In genomic region chr7:12623223-12623622, GRCh38 we compare ENCODE assay signal across 14 cellular contexts. TPM values are rescaled to one million over a fixed set of nuclear protein-coding genes. Genes with fewer than 3 reads are reported as not detected.
DNase-seq lines count a peak whose midpoint lies in the region; ATAC-seq and TF ChIP-seq lines count a peak whose summit lies in the region.
"Had no signal": no experiment of that assay in that cellular context is flagged by ENCODE, and none has a peak within 500 bp of the region (broad histone marks: within the 10 kb centered on the region; RNA-seq: fewer than 3 reads in every experiment).

No MANE protein-coding gene starts in this region.

- peak; percentile 62; the same call in 1 of the 2 replicates for ATAC-seq in Panc1

- POLR2A ChIA-PET in Panc1 (lab: Charles Lee): no interaction called here
- POLR2A ChIA-PET in OCI-LY7 (lab: Charles Lee): interaction anchor here (0.8 kb wide), 1 partner anchor 13 kb away, joined by 3 read pairs; no protein-coding TSS in a partner anchor

- H2AFZ ChIP-seq in OCI-LY7 (ENCODE audit: low read length): no peak overlapping the region

- H3K9me2 ChIP-seq in OCI-LY7 (ENCODE audit: insufficient read depth, low read length): no peaks in the 10 kb centered on the region

- H4K20me1 ChIP-seq in OCI-LY7 (ENCODE audit: insufficient read depth, low read length): no peaks in the 10 kb centered on the region

- no TSS peak for BruUV-seq in Panc1 (replicated peaks; lab: Mats Ljungman, UMichigan)
- BruUV-seq in OCI-LY7 (replicated peaks; lab: Mats Ljungman, UMichigan): no TSS peak

- H3K27ac ChIP-seq in Panc1 (ENCODE audit: low read length) (peak overlapping the region; percentile 31; the same call in 1 of the 2 replicates), spleen (no peak overlapping the region), OCI-LY7 (ENCODE audit: low read depth, low read length, poor library complexity, severe bottlenecking) (no peak overlapping the region)
- H3K27ac ChIP-seq: C4-2B had no signal

- no peak for TF ChIP-seq POLR2A in spleen (IDR thresholded peaks at IDR 0.05)

- intact Hi-C loops in Panc1 (cut with micrococcal nuclease; ENCODE audit: unreplicated experiment) (loop anchor here (1.0 kb wide), 1 partner anchor 98 kb away; no protein-coding TSS in a partner anchor), spleen (cut with DNase I; ENCODE audit: low total_unique reads) (loop anchor here (10.0 kb wide), 1 partner anchor 98 kb away; no protein-coding TSS in a partner anchor), OCI-LY7 (cut with micrococcal nuclease; ENCODE audit: unreplicated experiment) (no loop called here)

- H3K4me3 ChIP-seq in Panc1 (ENCODE audit: low read depth in 2 of 2, low read length in 2 of 2) (no peak overlapping the region), spleen (no peak overlapping the region), OCI-LY7 (ENCODE audit: low read depth, low read length, poor library complexity, severe bottlenecking) (no peak overlapping the region)

- no peaks in the 10 kb centered on the region for H3K9me3 ChIP-seq in Panc1 (ENCODE audit: control insufficient read depth, insufficient read depth, low read depth, low read length)
- no peaks in the 10 kb centered on the region for H3K9me3 ChIP-seq in spleen
- no peaks in the 10 kb centered on the region for H3K9me3 ChIP-seq in OCI-LY7 (ENCODE audit: low read length)

- H3K27me3 ChIP-seq in Panc1 (ENCODE audit: control insufficient read depth, insufficient read depth, low read length) (peaks cover 3% of the 10 kb centered on the region; the same call in 1 of the 2 replicates), spleen (replicated peaks in 1 of 7) (no peaks in the 10 kb centered on the region)

- no peak overlapping the region for H3K4me2 ChIP-seq in OCI-LY7 (ENCODE audit: low read length)

- in situ Hi-C loops in Panc1 (cut with HindIII; ENCODE audit: low pct_unique_long_range_greater_than_20kb, low sequenced_read_pairs): no loop called here

- CTCF ChIA-PET in Panc1 (lab: Charles Lee) (interaction anchor here (0.7 to 2.0 kb wide), 5 partner anchors 12 to 144 kb away, joined by 3 to 17 read pairs (median 4); no protein-coding TSS in a partner anchor), OCI-LY7 (lab: Charles Lee; ENCODE audit: unreplicated experiment) (no interaction called here)

- H3K4me1 ChIP-seq in Panc1 (ENCODE audit: control insufficient read depth, insufficient read depth, low read length) (peaks cover 8% of the 10 kb centered on the region; the same call in 1 of the 2 replicates), spleen (no peaks in the 10 kb centered on the region), OCI-LY7 (ENCODE audit: insufficient read depth, low read length, poor library complexity, severe bottlenecking) (no peaks in the 10 kb centered on the region)

- H3K79me2 ChIP-seq in OCI-LY7 (ENCODE audit: insufficient read depth, low read depth, low read length): no peaks in the 10 kb centered on the region

- H3K36me3 ChIP-seq in Panc1 (ENCODE audit: control insufficient read depth, insufficient read depth, low read length) (no peaks in the 10 kb centered on the region), spleen (no peaks in the 10 kb centered on the region), OCI-LY7 (ENCODE audit: insufficient read depth, low read length) (no peaks in the 10 kb centered on the region)

- DNase-seq in NCI-H510A treated with DMSO at 0.1 percent for 48 hours (lab: John Stamatoyannopoulos, UW) (peak; percentile 38), NCI-H510A (lab: John Stamatoyannopoulos, UW) (no peak), Panc1 (ENCODE audit: low read depth, low spot score) (no peak), medulla oblongata (ENCODE audit: extremely low spot score) (peak; percentile 22), spleen (no peak), OCI-LY7 (ENCODE audit: low spot score) (no peak)
- no peak for DNase-seq in activated CD4-positive, alpha-beta T cell treated with anti-CD3 and anti-CD28 coated beads for 1 hour
- DNase-seq: CD8-positive, alpha-beta memory T cell; GF-D8; NCI-H187 treated with DMSO at 0.1 percent for 48 hours; SIG-M5 had no signal

- TF ChIP-seq CTCF in Panc1 (IDR thresholded peaks at IDR 0.05): no peak
- TF ChIP-seq CTCF in spleen (IDR thresholded peaks at IDR 0.05 in 8 of 11, conservative IDR thresholded peaks at IDR 0.05 in 3 of 11): no peak
- no peak for TF ChIP-seq CTCF in OCI-LY7 (conservative IDR thresholded peaks at IDR 0.05; ENCODE audit: low read length)

RNA-seq across cellular contexts. Expression of gene SCIN, which starts 52.7 kb away (rescaled TPM):
- 5.6 TPM for total RNA-seq in Panc1 (2021; ENCODE audit: unreplicated experiment)
- polyA plus RNA-seq in Panc1 (2012; ENCODE audit: insufficient read length): 1.1 TPM
- 1 to 10 TPM in 1 of 7 donors, under 1 TPM in 5, not detected in 1; 0.07 to 1.4 (median 0.30) TPM for total RNA-seq in spleen
- polyA plus RNA-seq in spleen: under 1 TPM; 0.11 to 0.42 (median 0.15) TPM
- not detected in 2 replicates for total RNA-seq in OCI-LY7 (2014; rRNA removed; shearing (Covaris generic))
- not detected in 2 replicates for total RNA-seq in OCI-LY7 (2022)
- total RNA-seq: A172 had no signal
- polyA plus RNA-seq: AG04450; CD8-positive, alpha-beta memory T cell had no signal

Comparison
In these comparisons a context has a peak if more than half of its experiments do, and no peak if none do; other contexts are left out.
1. DNase-seq: peak in NCI-H510A treated with DMSO at 0.1 percent for 48 hours (single experiment) and medulla oblongata (single experiment); none in NCI-H510A (single experiment), Panc1 (single experiment), spleen (single experiment), activated CD4-positive, alpha-beta T cell treated with anti-CD3 and anti-CD28 coated beads for 1 hour (single experiment) and OCI-LY7 (single experiment).